8 cellular contexts compared by ENCODE assay signal in the genomic region with DNA sequence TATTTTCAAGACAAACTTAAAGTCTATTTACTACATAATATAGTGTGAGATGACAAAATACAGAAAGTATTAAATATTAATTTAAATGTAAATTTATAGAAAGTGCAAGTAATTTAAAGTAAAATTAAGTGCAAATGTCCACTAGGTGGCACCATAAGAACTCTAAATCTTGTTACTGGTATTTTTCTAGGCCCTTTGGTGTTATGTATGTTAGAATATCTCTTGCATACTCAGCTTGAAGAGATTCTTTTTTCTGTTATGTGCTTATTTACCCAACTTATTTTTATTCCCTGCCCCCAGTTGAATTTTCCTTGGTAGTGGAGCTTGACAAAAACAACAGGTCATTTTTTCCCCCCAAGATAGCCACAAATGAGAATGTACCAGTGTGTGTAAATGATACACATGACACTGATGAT.
DNase-seq lines count a peak whose midpoint lies in the region; ATAC-seq and TF ChIP-seq lines count a peak whose summit lies in the region.

No MANE protein-coding gene starts in this region.

- no peak overlapping the region for H3K27ac ChIP-seq in transverse colon

- DNase-seq in EL (peak; percentile 53), NCI-H1092 (lab: John Stamatoyannopoulos, UW) (peak; percentile 13), SW 1271 (lab: John Stamatoyannopoulos, UW) (peak; percentile 4 to 38), glomerular visceral epithelial cell (ENCODE audit: extremely low spot score) (peak; percentile 48), transverse colon (no peak), mesenteric fat pad (ENCODE audit: low spot score) (no peak)
- DNase-seq in stimulated activated CD4-positive, alpha-beta T cell treated with anti-CD3 and anti-CD28 coated beads, Interleukin-4, amount 100 ng/mL, for 4 hours: no peak

- H3K4me1 ChIP-seq in transverse colon: peaks cover 0 to 4% (median 0%) of the 10 kb centered on the region in 4 donors

- in situ Hi-C loops in transverse colon (cut with MboI; ENCODE audit: low pct_ligation_motif_present in 1 of 4, low pct_unique_long_range_greater_than_20kb in 1 of 4, low sequenced_read_pairs in 3 of 4): no loop called here

- no peaks in the 10 kb centered on the region for H3K27me3 ChIP-seq in transverse colon

- H3K4me3 ChIP-seq in transverse colon: no peak overlapping the region

- TF ChIP-seq EP300 in transverse colon (IDR thresholded peaks at IDR 0.05; ENCODE audit: low read depth): no peak

- intact Hi-C loops in transverse colon (cut with DNase I; ENCODE audit: low total_unique reads): no loop called here

- ATAC-seq in HG03520 (IDR thresholded peaks at IDR 0.05; ENCODE audit: unreplicated experiment): no peak

- no peak for TF ChIP-seq POLR2A in transverse colon (IDR thresholded peaks at IDR 0.05)

- H3K36me3 ChIP-seq in transverse colon: no peaks in the 10 kb centered on the region

- TF ChIP-seq CTCF in transverse colon (IDR thresholded peaks at IDR 0.05): peak; percentile 49 to 69 (median 54)

- H3K9me3 ChIP-seq in transverse colon: no peaks in the 10 kb centered on the region

Comparison
In these comparisons a context has a peak if more than half of its experiments do, and no peak if none do; other contexts are left out.
1. DNase-seq: peak in EL (single experiment), NCI-H1092 (single experiment), SW 1271 (2 of 2) and glomerular visceral epithelial cell (single experiment); none in transverse colon (single experiment), mesenteric fat pad (single experiment) and stimulated activated CD4-positive, alpha-beta T cell treated with anti-CD3 and anti-CD28 coated beads, Interleukin-4, amount 100 ng/mL, for 4 hours (0 of 2).